ENCODE assay signal across 3 cellular contexts in the genomic region with DNA sequence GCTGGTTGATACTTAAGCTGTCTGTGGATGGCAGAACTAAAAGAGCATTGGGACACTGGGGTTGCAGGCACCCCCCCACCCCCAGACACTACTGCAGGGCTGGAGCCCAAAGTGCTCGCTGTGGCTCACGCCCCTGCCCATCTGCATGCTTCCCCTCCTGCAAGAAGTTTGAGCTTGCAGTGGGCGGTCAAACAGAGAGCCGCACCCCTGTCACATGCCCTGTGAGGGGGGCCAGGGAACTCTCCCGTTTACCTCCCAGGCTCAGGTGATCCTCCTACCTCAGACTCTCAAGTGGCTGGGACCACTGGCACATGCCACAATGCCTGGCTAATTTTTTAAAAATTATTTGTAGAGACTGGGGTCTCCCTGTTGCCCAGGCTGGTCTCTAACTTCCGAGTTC.
A peak's percentile ranks its signal among the peaks of the same experiment; 100 is the strongest.
TF ChIP-seq lines count a peak whose summit lies in the region.

No MANE protein-coding gene starts in this region.

TF ChIP-seq in GM23338, 12 proteins besides CTCF, POLR2A, EP300 and RAD21 (continued from another document and continues in another):
- TF ChIP-seq EZH2phosphoT487 (IDR thresholded peaks at IDR 0.05; ENCODE audit: unreplicated experiment) (no peak), ZNF114 (CRISPR knock-in tag; IDR thresholded peaks at IDR 0.05) (no peak)
- TF ChIP-seq, protein P1, sequence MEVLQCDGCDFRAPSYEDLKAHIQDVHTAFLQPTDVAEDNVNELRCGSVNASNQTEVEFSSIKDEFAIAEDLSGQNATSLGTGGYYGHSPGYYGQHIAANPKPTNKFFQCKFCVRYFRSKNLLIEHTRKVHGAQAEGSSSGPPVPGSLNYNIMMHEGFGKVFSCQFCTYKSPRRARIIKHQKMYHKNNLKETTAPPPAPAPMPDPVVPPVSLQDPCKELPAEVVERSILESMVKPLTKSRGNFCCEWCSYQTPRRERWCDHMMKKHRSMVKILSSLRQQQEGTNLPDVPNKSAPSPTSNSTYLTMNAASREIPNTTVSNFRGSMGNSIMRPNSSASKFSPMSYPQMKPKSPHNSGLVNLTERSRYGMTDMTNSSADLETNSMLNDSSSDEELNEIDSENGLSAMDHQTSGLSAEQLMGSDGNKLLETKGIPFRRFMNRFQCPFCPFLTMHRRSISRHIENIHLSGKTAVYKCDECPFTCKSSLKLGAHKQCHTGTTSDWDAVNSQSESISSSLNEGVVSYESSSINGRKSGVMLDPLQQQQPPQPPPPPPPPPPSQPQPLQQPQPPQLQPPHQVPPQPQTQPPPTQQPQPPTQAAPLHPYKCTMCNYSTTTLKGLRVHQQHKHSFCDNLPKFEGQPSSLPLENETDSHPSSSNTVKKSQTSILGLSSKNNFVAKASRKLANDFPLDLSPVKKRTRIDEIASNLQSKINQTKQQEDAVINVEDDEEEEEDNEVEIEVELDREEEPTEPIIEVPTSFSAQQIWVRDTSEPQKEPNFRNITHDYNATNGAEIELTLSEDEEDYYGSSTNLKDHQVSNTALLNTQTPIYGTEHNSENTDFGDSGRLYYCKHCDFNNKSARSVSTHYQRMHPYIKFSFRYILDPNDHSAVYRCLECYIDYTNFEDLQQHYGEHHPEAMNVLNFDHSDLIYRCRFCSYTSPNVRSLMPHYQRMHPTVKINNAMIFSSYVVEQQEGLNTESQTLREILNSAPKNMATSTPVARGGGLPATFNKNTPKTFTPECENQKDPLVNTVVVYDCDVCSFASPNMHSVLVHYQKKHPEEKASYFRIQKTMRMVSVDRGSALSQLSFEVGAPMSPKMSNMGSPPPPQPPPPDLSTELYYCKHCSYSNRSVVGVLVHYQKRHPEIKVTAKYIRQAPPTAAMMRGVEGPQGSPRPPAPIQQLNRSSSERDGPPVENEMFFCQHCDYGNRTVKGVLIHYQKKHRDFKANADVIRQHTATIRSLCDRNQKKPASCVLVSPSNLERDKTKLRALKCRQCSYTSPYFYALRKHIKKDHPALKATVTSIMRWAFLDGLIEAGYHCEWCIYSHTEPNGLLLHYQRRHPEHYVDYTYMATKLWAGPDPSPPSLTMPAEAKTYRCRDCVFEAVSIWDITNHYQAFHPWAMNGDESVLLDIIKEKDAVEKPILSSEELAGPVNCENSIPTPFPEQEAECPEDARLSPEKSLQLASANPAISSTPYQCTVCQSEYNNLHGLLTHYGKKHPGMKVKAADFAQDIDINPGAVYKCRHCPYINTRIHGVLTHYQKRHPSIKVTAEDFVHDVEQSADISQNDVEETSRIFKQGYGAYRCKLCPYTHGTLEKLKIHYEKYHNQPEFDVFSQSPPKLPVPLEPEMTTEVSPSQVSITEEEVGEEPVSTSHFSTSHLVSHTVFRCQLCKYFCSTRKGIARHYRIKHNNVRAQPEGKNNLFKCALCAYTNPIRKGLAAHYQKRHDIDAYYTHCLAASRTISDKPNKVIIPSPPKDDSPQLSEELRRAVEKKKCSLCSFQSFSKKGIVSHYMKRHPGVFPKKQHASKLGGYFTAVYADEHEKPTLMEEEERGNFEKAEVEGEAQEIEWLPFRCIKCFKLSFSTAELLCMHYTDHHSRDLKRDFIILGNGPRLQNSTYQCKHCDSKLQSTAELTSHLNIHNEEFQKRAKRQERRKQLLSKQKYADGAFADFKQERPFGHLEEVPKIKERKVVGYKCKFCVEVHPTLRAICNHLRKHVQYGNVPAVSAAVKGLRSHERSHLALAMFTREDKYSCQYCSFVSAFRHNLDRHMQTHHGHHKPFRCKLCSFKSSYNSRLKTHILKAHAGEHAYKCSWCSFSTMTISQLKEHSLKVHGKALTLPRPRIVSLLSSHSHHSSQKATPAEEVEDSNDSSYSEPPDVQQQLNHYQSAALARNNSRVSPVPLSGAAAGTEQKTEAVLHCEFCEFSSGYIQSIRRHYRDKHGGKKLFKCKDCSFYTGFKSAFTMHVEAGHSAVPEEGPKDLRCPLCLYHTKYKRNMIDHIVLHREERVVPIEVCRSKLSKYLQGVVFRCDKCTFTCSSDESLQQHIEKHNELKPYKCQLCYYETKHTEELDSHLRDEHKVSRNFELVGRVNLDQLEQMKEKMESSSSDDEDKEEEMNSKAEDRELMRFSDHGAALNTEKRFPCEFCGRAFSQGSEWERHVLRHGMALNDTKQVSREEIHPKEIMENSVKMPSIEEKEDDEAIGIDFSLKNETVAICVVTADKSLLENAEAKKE (CRISPR knock-in tag; IDR thresholded peaks at IDR 0.05): no peak

TF ChIP-seq in Ishikawa, 13 proteins besides CTCF, POLR2A, EP300 and RAD21 (continued from another document):
- TF ChIP-seq, protein P2, sequence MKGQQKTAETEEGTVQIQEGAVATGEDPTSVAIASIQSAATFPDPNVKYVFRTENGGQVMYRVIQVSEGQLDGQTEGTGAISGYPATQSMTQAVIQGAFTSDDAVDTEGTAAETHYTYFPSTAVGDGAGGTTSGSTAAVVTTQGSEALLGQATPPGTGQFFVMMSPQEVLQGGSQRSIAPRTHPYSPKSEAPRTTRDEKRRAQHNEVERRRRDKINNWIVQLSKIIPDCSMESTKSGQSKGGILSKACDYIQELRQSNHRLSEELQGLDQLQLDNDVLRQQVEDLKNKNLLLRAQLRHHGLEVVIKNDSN (IDR thresholded peaks at IDR 0.05): peak; percentile 62

TF ChIP-seq in WTC11, 78 proteins besides CTCF, POLR2A, EP300 and RAD21 (continued from another document):
- TF ChIP-seq FOXP4 (CRISPR knock-in tag; IDR thresholded peaks at IDR 0.05) (no peak), GTF2I (CRISPR knock-in tag; conservative IDR thresholded peaks at IDR 0.05) (no peak), RELA (CRISPR knock-in tag; IDR thresholded peaks at IDR 0.05; ENCODE audit: borderline replicate concordance) (no peak)
